In genomic region chr6:105677671-105678475, GRCh38 we compare ENCODE assay signal across 30 cellular contexts.
A peak's percentile ranks its signal among the peaks of the same experiment; 100 is the strongest.
DNase-seq lines count a peak whose midpoint lies in the region; ATAC-seq and TF ChIP-seq lines count a peak whose summit lies in the region.
"Had no signal": no experiment of that assay in that cellular context is flagged by ENCODE, and none has a peak within 500 bp of the region (broad histone marks: within the 10 kb centered on the region; RNA-seq: fewer than 3 reads in every experiment).

No MANE protein-coding gene starts in this region.

- no peak overlapping the region for H3K4me3 Mint-ChIP-seq in activated CD4-positive, alpha-beta T cell treated with anti-CD3 and anti-CD28 coated beads, Interleukin-2, amount 10 ng/mL, durations not matched to agents 24 days and 14 days
- no peak overlapping the region for H3K4me3 Mint-ChIP-seq in activated CD4-positive, alpha-beta T cell treated with anti-CD3 and anti-CD28 coated beads, Interleukin-2, amount 10 ng/mL, durations not matched to agents 7 days and 5 days
- H3K4me3 Mint-ChIP-seq: activated CD8-positive, alpha-beta T cell treated with anti-CD3 and anti-CD28 coated beads for 36 hours; activated naive CD8-positive, alpha-beta T cell treated with anti-CD3 and anti-CD28 coated beads, Interleukin-2, amount 10 ng/mL, durations not matched to agents 7 days and 5 days; CD4-positive, alpha-beta memory T cell; IgD-negative memory B cell; memory B cell had no signal

- peaks cover 25% of the 10 kb centered on the region for H3K9me3 Mint-ChIP-seq in activated CD4-positive, alpha-beta T cell treated with anti-CD3 and anti-CD28 coated beads, Interleukin-2, amount 10 ng/mL, durations not matched to agents 24 days and 14 days
- H3K9me3 Mint-ChIP-seq in activated CD4-positive, alpha-beta T cell treated with anti-CD3 and anti-CD28 coated beads, Interleukin-2, amount 10 ng/mL, durations not matched to agents 7 days and 5 days, result peaks cover 13% of the 10 kb centered on the region

- peaks cover 8% of the 10 kb centered on the region for H3K27me3 Mint-ChIP-seq in activated CD4-positive, alpha-beta T cell treated with anti-CD3 and anti-CD28 coated beads, Interleukin-2, amount 10 ng/mL, durations not matched to agents 24 days and 14 days
- H3K27me3 Mint-ChIP-seq in activated CD4-positive, alpha-beta T cell treated with anti-CD3 and anti-CD28 coated beads, Interleukin-2, amount 10 ng/mL, durations not matched to agents 7 days and 5 days, result peaks cover 12% of the 10 kb centered on the region
- H3K27me3 Mint-ChIP-seq: activated CD8-positive, alpha-beta T cell treated with anti-CD3 and anti-CD28 coated beads for 36 hours; CD4-positive, alpha-beta memory T cell; IgD-negative memory B cell had no signal

- H3K9me3 ChIP-seq in right cardiac atrium (ENCODE audit: control insufficient read depth, low read length) (no peaks in the 10 kb centered on the region), vagina (no peaks in the 10 kb centered on the region)
- H3K9me3 ChIP-seq: testis, uterus had no signal

- CTCF ChIA-PET in activated CD4-positive, alpha-beta T cell treated with anti-CD3 and anti-CD28 coated beads, Interleukin-2, amount 10 ng/mL, durations not matched to agents 7 days and 5 days (lab: Charles Lee), result no interaction called here

- no peaks in the 10 kb centered on the region for H3K36me3 ChIP-seq in vagina
- H3K36me3 ChIP-seq: sigmoid colon, uterus had no signal

- no peak overlapping the region for H3K27ac ChIP-seq in right cardiac atrium (ENCODE audit: low read length)
- H3K27ac ChIP-seq in vagina, result peak overlapping the region; percentile 36
- H3K27ac ChIP-seq: sigmoid colon, testis, uterus had no signal

- no peak overlapping the region for H3K4me3 ChIP-seq in choroid plexus epithelial cell (ENCODE audit: low read depth, low read length)
- H3K4me3 ChIP-seq in right cardiac atrium (ENCODE audit: low read length), result no peak overlapping the region
- no peak overlapping the region for H3K4me3 ChIP-seq in vagina
- H3K4me3 ChIP-seq: sigmoid colon, testis, uterus had no signal

- no peak overlapping the region for H3K27ac Mint-ChIP-seq in activated CD4-positive, alpha-beta T cell treated with anti-CD3 and anti-CD28 coated beads, Interleukin-2, amount 10 ng/mL, durations not matched to agents 24 days and 14 days
- no peak overlapping the region for H3K27ac Mint-ChIP-seq in activated CD4-positive, alpha-beta T cell treated with anti-CD3 and anti-CD28 coated beads, Interleukin-2, amount 10 ng/mL, durations not matched to agents 7 days and 5 days
- H3K27ac Mint-ChIP-seq: activated CD8-positive, alpha-beta T cell treated with anti-CD3 and anti-CD28 coated beads for 36 hours; activated naive CD8-positive, alpha-beta T cell treated with anti-CD3 and anti-CD28 coated beads, Interleukin-2, amount 10 ng/mL, durations not matched to agents 7 days and 5 days; IgD-negative memory B cell; memory B cell had no signal

- intact Hi-C loops in activated CD4-positive, alpha-beta T cell treated with anti-CD3 and anti-CD28 coated beads, Interleukin-2, amount 10 ng/mL, durations not matched to agents 24 days and 14 days (cut with micrococcal nuclease), result no loop called here
- intact Hi-C loops in right cardiac atrium (cut with DNase I), result no loop called here
- intact Hi-C loops in vagina (cut with DNase I), result no loop called here

- H3K36me3 Mint-ChIP-seq in activated CD4-positive, alpha-beta T cell treated with anti-CD3 and anti-CD28 coated beads, Interleukin-2, amount 10 ng/mL, durations not matched to agents 24 days and 14 days (ENCODE audit: low read depth), result no peaks in the 10 kb centered on the region
- no peaks in the 10 kb centered on the region for H3K36me3 Mint-ChIP-seq in activated CD4-positive, alpha-beta T cell treated with anti-CD3 and anti-CD28 coated beads, Interleukin-2, amount 10 ng/mL, durations not matched to agents 7 days and 5 days (ENCODE audit: low read depth)
- H3K36me3 Mint-ChIP-seq: IgD-negative memory B cell had no signal

- 68% methylated on average over 2 of the region's 2 CpGs for WGBS in right cardiac atrium

- TF ChIP-seq POLR2A in vagina (IDR thresholded peaks at IDR 0.05), result no peak

- peak; percentile 20 for DNase-seq in activated CD4-positive, alpha-beta T cell treated with anti-CD3 and anti-CD28 coated beads, Interleukin-2, amount 10 ng/mL, durations not matched to agents 24 days and 14 days
- no peak for DNase-seq in activated CD4-positive, alpha-beta T cell treated with anti-CD3 and anti-CD28 coated beads, Interleukin-2, amount 10 ng/mL, durations not matched to agents 7 days and 5 days
- DNase-seq in choroid plexus epithelial cell (ENCODE audit: low read depth) (peak; percentile 16), right cardiac atrium (no peak), vagina (ENCODE audit: extremely low spot score in 2 of 2) (no peak), iPS-NIHi7 (ENCODE audit: extremely low spot score) (no peak), NCI-H345 (lab: John Stamatoyannopoulos, UW) (no peak)
- DNase-seq in central memory CD4-positive, alpha-beta T cell, result no peak
- DNase-seq: 8988T; activated CD4-positive, CD25-positive, alpha-beta regulatory T cell treated with anti-CD3 and anti-CD28 coated beads, Interleukin-2, amount 50 U/mL, for 72 hours; activated CD8-positive, alpha-beta T cell treated with anti-CD3 and anti-CD28 coated beads for 36 hours; activated effector memory CD4-positive, alpha-beta T cell treated with anti-CD3 and anti-CD28 coated beads, Interleukin-2, amount 50 U/mL, for 16 hours; activated naive CD8-positive, alpha-beta T cell treated with anti-CD3 and anti-CD28 coated beads, Interleukin-2, amount 10 ng/mL, durations not matched to agents 7 days and 5 days; activated T-cell treated with anti-CD3 and anti-CD28 coated beads for 4 hours; CD4-positive, alpha-beta memory T cell; EL; H7; left colon; NCI-H1105; NCI-H2081; NCI-H2227 treated with DMSO at 0.1 percent for 48 hours; NCI-H69; sigmoid colon; stimulated activated CD4-positive, alpha-beta T cell treated with anti-CD3 and anti-CD28 coated beads, Interleukin-15, amount 100 ng/mL, for 24 hours; stimulated activated naive CD4-positive, alpha-beta T cell treated with Interleukin-2 at 50 U/mL for 16 hours; T-helper 1 cell; testis; uterus had no signal

- TF ChIP-seq CTCF in choroid plexus epithelial cell (conservative IDR thresholded peaks at IDR 0.05; ENCODE audit: low read depth, low read length) (no peak), vagina (IDR thresholded peaks at IDR 0.05) (no peak)

- peaks cover 1% of the 10 kb centered on the region for H3K4me1 ChIP-seq in right cardiac atrium (ENCODE audit: control insufficient read depth, insufficient read depth, low read length)
- H3K4me1 ChIP-seq in vagina, result peaks cover 7% of the 10 kb centered on the region
- H3K4me1 ChIP-seq: sigmoid colon, testis, uterus had no signal

- H3K27me3 ChIP-seq in right cardiac atrium (ENCODE audit: control insufficient read depth, insufficient read depth), result no peaks in the 10 kb centered on the region
- no peaks in the 10 kb centered on the region for H3K27me3 ChIP-seq in vagina
- H3K27me3 ChIP-seq: sigmoid colon, testis, uterus had no signal

- peak; percentile 55 to 76 for ATAC-seq in right cardiac atrium
- ATAC-seq: activated CD8-positive, alpha-beta T cell treated with anti-CD3 and anti-CD28 coated beads for 36 hours had no signal

- POLR2A ChIA-PET in activated CD4-positive, alpha-beta T cell treated with anti-CD3 and anti-CD28 coated beads, Interleukin-2, amount 10 ng/mL, durations not matched to agents 7 days and 5 days (lab: Charles Lee), result no interaction called here

- peaks cover 3% of the 10 kb centered on the region for H3K4me1 Mint-ChIP-seq in activated CD4-positive, alpha-beta T cell treated with anti-CD3 and anti-CD28 coated beads, Interleukin-2, amount 10 ng/mL, durations not matched to agents 24 days and 14 days
- H3K4me1 Mint-ChIP-seq in activated CD4-positive, alpha-beta T cell treated with anti-CD3 and anti-CD28 coated beads, Interleukin-2, amount 10 ng/mL, durations not matched to agents 7 days and 5 days, result no peaks in the 10 kb centered on the region
- H3K4me1 Mint-ChIP-seq: activated naive CD8-positive, alpha-beta T cell treated with anti-CD3 and anti-CD28 coated beads, Interleukin-2, amount 10 ng/mL, durations not matched to agents 7 days and 5 days; CD4-positive, alpha-beta memory T cell; IgD-negative memory B cell; memory B cell had no signal

Comparison
In these comparisons a context has a peak if more than half of its experiments do, and no peak if none do; other contexts are left out.
1. DNase-seq: peak in activated CD4-positive, alpha-beta T cell treated with anti-CD3 and anti-CD28 coated beads, Interleukin-2, amount 10 ng/mL, durations not matched to agents 24 days and 14 days (single experiment) and choroid plexus epithelial cell (single experiment); none in activated CD4-positive, alpha-beta T cell treated with anti-CD3 and anti-CD28 coated beads, Interleukin-2, amount 10 ng/mL, durations not matched to agents 7 days and 5 days (single experiment), right cardiac atrium (0 of 3), vagina (0 of 2), iPS-NIHi7 (single experiment), central memory CD4-positive, alpha-beta T cell (single experiment) and NCI-H345 (single experiment).